Comparison of ENCODE assay signal across 26 cellular contexts in genomic region chr12:121932176-121932536, GRCh38.
"Had no signal": no experiment of that assay in that cellular context is flagged by ENCODE, and none has a peak within 500 bp of the region (broad histone marks: within the 10 kb centered on the region; RNA-seq: fewer than 3 reads in every experiment).

No MANE protein-coding gene starts in this region.

- H3K9me3 ChIP-seq: adrenal gland, breast epithelium, MG63 had no signal

- H3K4me1 Mint-ChIP-seq: activated CD4-positive, alpha-beta T cell treated with anti-CD3 and anti-CD28 coated beads for 36 hours; activated naive CD8-positive, alpha-beta T cell treated with anti-CD3 and anti-CD28 coated beads, Interleukin-2, amount 10 ng/mL, durations not matched to agents 7 days and 5 days had no signal

- H3K4me3 ChIP-seq: adrenal gland, MG63 had no signal

- H3K36me3 ChIP-seq: adrenal gland, breast epithelium had no signal

- H3K4me3 Mint-ChIP-seq: activated CD4-positive, alpha-beta T cell treated with anti-CD3 and anti-CD28 coated beads for 36 hours; activated CD8-positive, alpha-beta T cell treated with anti-CD3 and anti-CD28 coated beads, Interleukin-2, amount 10 ng/mL, durations not matched to agents 7 days and 5 days; activated naive CD8-positive, alpha-beta T cell treated with anti-CD3 and anti-CD28 coated beads, Interleukin-2, amount 10 ng/mL, durations not matched to agents 7 days and 5 days; T-cell had no signal

- H3K36me3 Mint-ChIP-seq: activated naive CD8-positive, alpha-beta T cell treated with anti-CD3 and anti-CD28 coated beads, Interleukin-2, amount 10 ng/mL, durations not matched to agents 7 days and 5 days had no signal

- FAIRE-seq: TTC549 had no signal

- H3K27me3 Mint-ChIP-seq: activated CD4-positive, alpha-beta T cell treated with anti-CD3 and anti-CD28 coated beads for 36 hours; activated naive CD8-positive, alpha-beta T cell treated with anti-CD3 and anti-CD28 coated beads, Interleukin-2, amount 10 ng/mL, durations not matched to agents 7 days and 5 days had no signal

- H3K4me1 ChIP-seq: breast epithelium had no signal

- H3K9me3 Mint-ChIP-seq: activated naive CD8-positive, alpha-beta T cell treated with anti-CD3 and anti-CD28 coated beads, Interleukin-2, amount 10 ng/mL, durations not matched to agents 7 days and 5 days; T-cell had no signal

- H3K27ac Mint-ChIP-seq: activated CD4-positive, alpha-beta T cell treated with anti-CD3 and anti-CD28 coated beads for 36 hours; activated CD8-positive, alpha-beta T cell treated with anti-CD3 and anti-CD28 coated beads, Interleukin-2, amount 10 ng/mL, durations not matched to agents 7 days and 5 days; activated naive CD8-positive, alpha-beta T cell treated with anti-CD3 and anti-CD28 coated beads, Interleukin-2, amount 10 ng/mL, durations not matched to agents 7 days and 5 days; T-cell had no signal

- H3K27me3 ChIP-seq: adrenal gland, breast epithelium, MG63 had no signal

- DNase-seq: activated CD4-positive, alpha-beta T cell treated with anti-CD3 and anti-CD28 coated beads for 36 hours; activated CD4-positive, alpha-beta T cell treated with anti-CD3 and anti-CD28 coated beads, Interleukin-2, amount 50 U/mL, for 4 hours; activated CD8-positive, alpha-beta memory T cell treated with anti-CD3 and anti-CD28 coated beads, Interleukin-2, amount 50 U/mL, for 48 hours; activated CD8-positive, alpha-beta T cell treated with anti-CD3 and anti-CD28 coated beads, Interleukin-2, amount 10 ng/mL, durations not matched to agents 7 days and 5 days; activated naive CD4-positive, alpha-beta T cell treated with anti-CD3 and anti-CD28 coated beads, Interleukin-2, amount 50 U/mL, for 16 hours; activated naive CD8-positive, alpha-beta T cell treated with anti-CD3 and anti-CD28 coated beads, Interleukin-2, amount 10 ng/mL, durations not matched to agents 7 days and 5 days; activated T-cell treated with anti-CD3 and anti-CD28 coated beads, Interleukin-2, amount 50 U/mL, for 1 hour; adrenal gland; aorta; caudate nucleus; MG63; MV-4-11; NCI-H1092 treated with DMSO at 0.1 percent for 48 hours; NCI-H1417 treated with DMSO at 0.1 percent for 48 hours; NCI-H1694 treated with DMSO at 0.1 percent for 48 hours; NCI-H2029 treated with DMSO at 0.1 percent for 48 hours; NCI-H345; NCI-H510A; NCI-H526 treated with DMSO at 0.1 percent for 48 hours; NCI-H82; SIG-M5; T-cell; T-helper 2 cell; T1000 had no signal

- ATAC-seq: activated CD4-positive, alpha-beta T cell treated with anti-CD3 and anti-CD28 coated beads for 36 hours; activated CD8-positive, alpha-beta T cell treated with anti-CD3 and anti-CD28 coated beads, Interleukin-2, amount 10 ng/mL, durations not matched to agents 7 days and 5 days; T-cell had no signal
